22 cellular contexts compared by ENCODE assay signal in genomic region chr13:27311518-27312208, GRCh38.
"Had no signal": no experiment of that assay in that cellular context is flagged by ENCODE, and none has a peak within 500 bp of the region (broad histone marks: within the 10 kb centered on the region; RNA-seq: fewer than 3 reads in every experiment).

No MANE protein-coding gene starts in this region.

- ATAC-seq: activated CD4-positive, CD25-positive, alpha-beta regulatory T cell treated with anti-CD3 and anti-CD28 coated beads, Interleukin-2, amount 50 U/mL, for 24 hours; activated CD8-positive, alpha-beta T cell treated with anti-CD3 and anti-CD28 coated beads for 36 hours; PC-3; T-cell had no signal

- H3K4me3 ChIP-seq: breast epithelium, coronary artery had no signal

- H3K9me3 ChIP-seq: breast epithelium had no signal

- H3K27ac ChIP-seq: breast epithelium, coronary artery, WERI-Rb-1 had no signal

- DNase-seq: activated CD4-positive, alpha-beta T cell treated with anti-CD3 and anti-CD28 coated beads for 4 hours; activated CD8-positive, alpha-beta T cell treated with anti-CD3 and anti-CD28 coated beads for 36 hours; activated effector memory CD4-positive, alpha-beta T cell treated with Interleukin-2 at 50 U/mL for 16 hours; activated naive CD4-positive, alpha-beta T cell; activated T-cell treated with anti-CD3 and anti-CD28 coated beads, Interleukin-2, amount 50 U/mL, for 24 hours; aorta; caudate nucleus; Kasumi-1; NCI-H1092 treated with DMSO at 0.1 percent for 48 hours; NCI-H1417 treated with DMSO at 0.1 percent for 48 hours; NCI-H1694; NCI-H2029; NCI-H2107; NCI-H446; NCI-H524; PC-3; SHP77 treated with DMSO at 0.1 percent for 48 hours; T-cell; WERI-Rb-1 had no signal

- H3K4me1 ChIP-seq: breast epithelium had no signal

- H3K36me3 ChIP-seq: breast epithelium, WERI-Rb-1 had no signal
